In genomic region chr16:88703486-88704309, GRCh38 we compare ENCODE assay signal across 7 cellular contexts. TPM values are rescaled to one million over a fixed set of nuclear protein-coding genes. Genes with fewer than 3 reads are reported as not detected.
DNase-seq lines count a peak whose midpoint lies in the region; ATAC-seq and TF ChIP-seq lines count a peak whose summit lies in the region.

No MANE protein-coding gene starts in this region.

- WGBS in hepatocyte (ENCODE audit: low lambda C conversion rate, missing lambda C conversion rate), result 86% methylated on average over 26 of the region's 26 CpGs

- H3K36me3 ChIP-seq in NT2/D1 (ENCODE audit: insufficient read depth, insufficient read length, low read length), result peaks cover 46% of the 10 kb centered on the region
- no peaks in the 10 kb centered on the region for H3K36me3 ChIP-seq in hepatocyte (replicated peaks; ENCODE audit: insufficient read depth, low read depth)

- H3K9me3 ChIP-seq in NT2/D1 (ENCODE audit: insufficient read depth, low read length), result no peaks in the 10 kb centered on the region
- H3K9me3 ChIP-seq in hepatocyte (ENCODE audit: low read depth), result no peaks in the 10 kb centered on the region

- peaks cover 34% of the 10 kb centered on the region for H3K79me2 ChIP-seq in hepatocyte

- no peak for ATAC-seq in HG03442 (IDR thresholded peaks at IDR 0.05; ENCODE audit: unreplicated experiment)

- H3K4me3 ChIP-seq in NT2/D1 (ENCODE audit: insufficient read length, low read depth), result no peak overlapping the region
- H3K4me3 ChIP-seq in hepatocyte, result no peak overlapping the region

- H3K27ac ChIP-seq in hepatocyte, result no peak overlapping the region

- no peak for DNase-seq in NT2/D1 (ENCODE audit: low read depth, low spot score)
- DNase-seq in activated T-helper 1 cell treated with anti-CD3 and anti-CD28 coated beads, Interleukin-2, amount 50 U/mL, for 16 hours (ENCODE audit: low read depth in 1 of 2, low spot score in 1 of 2), result peak; percentile 37 to 48
- peak in 33 of 51 donors; percentile 6 to 67 (median 34) for DNase-seq in hypothalamus (lab: John Stamatoyannopoulos, UW)
- peak; percentile 76 to 79 for DNase-seq in stimulated activated CD8-positive, alpha-beta memory T cell treated with anti-CD3 and anti-CD28 coated beads, Interleukin-15, amount 100 ng/mL, for 48 hours (ENCODE audit: low read depth in 2 of 2)
- DNase-seq in NCI-H2029 (lab: John Stamatoyannopoulos, UW), result no peak
- no peak for DNase-seq in hepatocyte (ENCODE audit: low spot score)

- TF ChIP-seq CTCF in hepatocyte (IDR thresholded peaks at IDR 0.05; ENCODE audit: poor library complexity), result no peak

- H3K4me2 ChIP-seq in hepatocyte, result no peak overlapping the region

- no peaks in the 10 kb centered on the region for H3K9me2 ChIP-seq in hepatocyte (replicated peaks; ENCODE audit: insufficient read depth)

- H3K9ac ChIP-seq in NT2/D1 (ENCODE audit: insufficient read length, low read depth), result peak overlapping the region; percentile 66

- H3K4me1 ChIP-seq in NT2/D1 (ENCODE audit: insufficient read depth, insufficient read length) (peaks cover 18% of the 10 kb centered on the region), hepatocyte (ENCODE audit: insufficient read depth) (peaks cover 7% of the 10 kb centered on the region)

- no peak overlapping the region for H2AFZ ChIP-seq in hepatocyte

- no peaks in the 10 kb centered on the region for H4K20me1 ChIP-seq in hepatocyte (ENCODE audit: insufficient read depth, poor library complexity, severe bottlenecking)

- H3K27me3 ChIP-seq in NT2/D1 (ENCODE audit: insufficient read depth, insufficient read length), result peaks cover 10% of the 10 kb centered on the region
- no peaks in the 10 kb centered on the region for H3K27me3 ChIP-seq in hepatocyte

RNA-seq across cellular contexts. Expression of gene RNF166, which starts 2.5 kb away (rescaled TPM):
- total RNA-seq in hepatocyte, result 10.1 and 14.0 TPM in 2 replicates
- polyA plus RNA-seq in hepatocyte, result 14.3 and 16.8 TPM in 2 replicates

RNA-seq across cellular contexts. Expression of gene CTU2, which starts 2.6 kb away (rescaled TPM):
- total RNA-seq in hepatocyte, result 5.9 and 8.9 TPM in 2 replicates
- 19.5 and 21.2 TPM in 2 replicates for polyA plus RNA-seq in hepatocyte

RNA-seq across cellular contexts. Expression of gene SNAI3, which starts 17.4 kb away (rescaled TPM):
- 1.7 and 2.5 TPM in 2 replicates for total RNA-seq in hepatocyte
- 4.1 and 5.0 TPM in 2 replicates for polyA plus RNA-seq in hepatocyte

RNA-seq across cellular contexts. Expression of gene MVD, which starts 40.8 kb away (rescaled TPM):
- 71.9 and 78.6 TPM in 2 replicates for total RNA-seq in hepatocyte
- 142 and 152 TPM in 2 replicates for polyA plus RNA-seq in hepatocyte

RNA-seq across cellular contexts. Expression of gene CYBA, which starts 52.8 kb away (rescaled TPM):
- 196 and 255 TPM in 2 replicates for total RNA-seq in hepatocyte
- 419 and 516 TPM in 2 replicates for polyA plus RNA-seq in hepatocyte

Comparison
In these comparisons a context has a peak if more than half of its experiments do, and no peak if none do; other contexts are left out.
1. DNase-seq: peak in activated T-helper 1 cell treated with anti-CD3 and anti-CD28 coated beads, Interleukin-2, amount 50 U/mL, for 16 hours (2 of 2), hypothalamus (33 of 51) and stimulated activated CD8-positive, alpha-beta memory T cell treated with anti-CD3 and anti-CD28 coated beads, Interleukin-15, amount 100 ng/mL, for 48 hours (2 of 2); none in NT2/D1 (single experiment), NCI-H2029 (single experiment) and hepatocyte (single experiment).